In genomic region chr17:44122825-44123355, GRCh38 we compare ENCODE assay signal across 9 cellular contexts. TPM values are rescaled to one million over a fixed set of nuclear protein-coding genes. Genes with fewer than 3 reads are reported as not detected.
DNase-seq lines count a peak whose midpoint lies in the region; ATAC-seq, FAIRE-seq and TF ChIP-seq lines count a peak whose summit lies in the region.
"Had no signal": no experiment of that assay in that cellular context is flagged by ENCODE, and none has a peak within 500 bp of the region (broad histone marks: within the 10 kb centered on the region; RNA-seq: fewer than 3 reads in every experiment).

No MANE protein-coding gene starts in this region.

- in situ Hi-C loops in GM12878 (cut with MboI) (loop anchor here (25.0 kb wide), 1 partner anchor 911 kb away; the partner anchor contains the start of gene TMEM106A), transverse colon (cut with MboI; ENCODE audit: low pct_ligation_motif_present in 1 of 4, low pct_unique_long_range_greater_than_20kb in 1 of 4, low sequenced_read_pairs in 3 of 4) (no loop called here)

- H3K9ac ChIP-seq in GM12878 (ENCODE audit: control insufficient read depth, insufficient read depth, low read length), result peak overlapping the region; percentile 74

- no peak for TF ChIP-seq CTCF in BE2C (IDR thresholded peaks at IDR 0.05; ENCODE audit: low read depth, low read length)
- no peak for TF ChIP-seq CTCF in LNCaP clone FGC (IDR thresholded peaks at IDR 0.05; ENCODE audit: control insufficient read depth, extremely low read depth, insufficient read depth)
- TF ChIP-seq CTCF in GM12878 (IDR thresholded peaks at IDR 0.05 in 2 of 3, conservative IDR thresholded peaks at IDR 0.05 in 1 of 3; ENCODE audit: control insufficient read depth in 2 of 3, extremely low read depth in 1 of 3, insufficient read depth in 1 of 3, low read depth in 3 of 3, low read length in 3 of 3), result no peak
- TF ChIP-seq CTCF in transverse colon (IDR thresholded peaks at IDR 0.05), result no peak

- no peaks in the 10 kb centered on the region for H3K9me3 Mint-ChIP-seq in memory B cell

- peak overlapping the region; percentile 69 for H2AFZ ChIP-seq in GM12878 (ENCODE audit: control insufficient read depth, low read depth, low read length)

- H3K36me3 Mint-ChIP-seq in memory B cell, result peaks cover 2% of the 10 kb centered on the region

- H3K4me1 ChIP-seq in BE2C (peaks cover 16% of the 10 kb centered on the region), GM12878 (ENCODE audit: control insufficient read depth, insufficient read depth, low read length) (peaks cover 8% of the 10 kb centered on the region; the same call in 1 of the 2 replicates), transverse colon (peaks cover 14 to 31% (median 25%) of the 10 kb centered on the region in 4 donors)

- POLR2A ChIA-PET in GM12878 (lab: Charles Lee), result interaction anchor here (0.8 to 3.2 kb wide), 7 partner anchors 9 to 225 kb away, joined by 3 to 34 read pairs (median 4); partner anchors contain the start of genes LSM12 and TMUB2

- peak overlapping the region; percentile 51; the same call in 1 of the 2 replicates for H3K27ac ChIP-seq in GM12878 (ENCODE audit: control insufficient read depth, insufficient read depth)
- H3K27ac ChIP-seq in transverse colon, result peak overlapping the region; percentile 92 to 97 (median 92)

- RAD21 ChIA-PET in GM12878 (lab: Charles Lee; ENCODE audit: unreplicated experiment), result interaction anchor here (0.7 to 1.6 kb wide), 15 partner anchors 8 to 204 kb away, joined by 3 to 16 read pairs (median 4); partner anchors contain the start of gene LSM12

- peak overlapping the region; percentile 96 for H3K27ac Mint-ChIP-seq in memory B cell

- SMC1A ChIA-PET in GM12878 (lab: Charles Lee; ENCODE audit: uncharacterized antibody, unreplicated experiment), result interaction anchor here (0.7 to 2.6 kb wide), 12 partner anchors 10 to 223 kb away, joined by 3 to 9 read pairs (median 4); partner anchors contain the start of genes GRN and TMUB2

- no peak for DNase-seq in BE2C
- DNase-seq in LNCaP clone FGC (ENCODE audit: low read depth), result no peak
- no peak for DNase-seq in GM12878 (ENCODE audit: low read depth, low spot score)
- DNase-seq in memory B cell (ENCODE audit: low spot score in 2 of 2), result no peak
- DNase-seq in transverse colon, result peak; percentile 25
- DNase-seq in iPS-NIHi11 (ENCODE audit: low spot score), result no peak
- no peak for DNase-seq in GM19240 (ENCODE audit: insufficient read length, low spot score)

- peaks cover 36% of the 10 kb centered on the region for H3K4me1 Mint-ChIP-seq in memory B cell

- FAIRE-seq in GM12878 (lab: Jason Lieb, UNC), result no peak

- TF ChIP-seq POLR2A in GM12878 (IDR thresholded peaks at IDR 0.05; ENCODE audit: low read depth, low read length), result no peak
- TF ChIP-seq POLR2A in transverse colon (IDR thresholded peaks at IDR 0.05), result no peak

- H3K4me3 ChIP-seq in BE2C (ENCODE audit: low read depth, low read length) (peak overlapping the region; percentile 85), LNCaP clone FGC (ENCODE audit: low read depth, low read length) (peak overlapping the region; percentile 70), GM12878 (peak overlapping the region; percentile 95), transverse colon (peak overlapping the region; percentile 76 to 89 (median 86))

- CTCF ChIA-PET in GM12878 (lab: Yijun Ruan, JAX), result interaction anchor here (0.6 to 4.1 kb wide), 29 partner anchors 10 to 567 kb away, joined by 3 to 40 read pairs (median 5); partner anchors contain the start of genes CCDC43, G6PC3 and LSM12

- H3K79me2 ChIP-seq in GM12878 (ENCODE audit: control insufficient read depth, insufficient read depth, low read length), result peaks cover 2% of the 10 kb centered on the region

- intact Hi-C loops in GM12878 (cut with micrococcal nuclease; ENCODE audit: unreplicated experiment) (no loop called here), transverse colon (cut with DNase I; ENCODE audit: low total_unique reads) (no loop called here)

- peak overlapping the region; percentile 92 for H3K4me2 ChIP-seq in GM12878 (ENCODE audit: control insufficient read depth, insufficient read depth)

- H4K20me1 ChIP-seq in GM12878 (ENCODE audit: control insufficient read depth, insufficient read depth), result no peaks in the 10 kb centered on the region

- H3K27me3 ChIP-seq in BE2C (no peaks in the 10 kb centered on the region), GM12878 (replicated peaks in 1 of 2; ENCODE audit: control insufficient read depth in 2 of 2, insufficient read depth in 2 of 2, low read length in 1 of 2) (no peaks in the 10 kb centered on the region), transverse colon (no peaks in the 10 kb centered on the region)

- H3K9me3 ChIP-seq in BE2C (no peaks in the 10 kb centered on the region), GM12878 (replicated peaks; ENCODE audit: control insufficient read depth, insufficient read depth, low read length) (no peaks in the 10 kb centered on the region), transverse colon (no peaks in the 10 kb centered on the region)

- ATAC-seq in GM21390 (IDR thresholded peaks at IDR 0.05; ENCODE audit: unreplicated experiment) (peak; percentile 11), GM12878 (peak; percentile 6; the same call in 2 of the 3 replicates), memory B cell (ENCODE audit: low read depth) (peak; percentile 12)

- no peaks in the 10 kb centered on the region for H3K36me3 ChIP-seq in BE2C
- no peaks in the 10 kb centered on the region for H3K36me3 ChIP-seq in GM12878 (ENCODE audit: control insufficient read depth in 2 of 2, insufficient read depth in 2 of 2, low read length in 1 of 2)
- no peaks in the 10 kb centered on the region for H3K36me3 ChIP-seq in transverse colon

- 2% methylated on average over 27 of the region's 32 CpGs for WGBS in GM12878 (ENCODE audit: insufficient coverage, insufficient replicate concordance, low lambda C conversion rate, missing lambda C conversion rate)
- WGBS in transverse colon (ENCODE audit: low coverage in 1 of 2), 2 donors, result 4% methylated on average over 11 of the region's 32 CpGs; no CpG with 5 or more reads in 1 of the 2 donors

- no peak for TF ChIP-seq RAD21 in GM12878 (IDR thresholded peaks at IDR 0.05; ENCODE audit: insufficient read depth, low read depth, low read length)

- no TSS peak for BruUV-seq in GM12878 (replicated peaks; lab: Mats Ljungman, UMichigan)

- H3K27me3 Mint-ChIP-seq in memory B cell, result no peaks in the 10 kb centered on the region

- TF ChIP-seq EP300 in GM12878 (IDR thresholded peaks at IDR 0.05; ENCODE audit: borderline replicate concordance in 1 of 2, control insufficient read depth in 1 of 2, low read depth in 2 of 2, low read length in 2 of 2) (no peak), transverse colon (IDR thresholded peaks at IDR 0.05; ENCODE audit: low read depth) (no peak)

- peak overlapping the region; percentile 97 for H3K4me3 Mint-ChIP-seq in memory B cell

RNA-seq across cellular contexts. Expression of gene HDAC5, which starts 0.6 kb away (rescaled TPM):
- 179 TPM for polyA plus RNA-seq in BE2C (2012; ENCODE audit: insufficient read depth, insufficient read length, low read depth)
- 47.3 and 62.5 TPM in 2 replicates for total RNA-seq in GM12878 (2013; cell fraction: nucleolus; rRNA removed)
- 47.1 and 58.0 TPM in 2 replicates for total RNA-seq in GM12878 (2014; rRNA removed)
- total RNA-seq in GM12878 (2014; rRNA removed; fragmentation: Illumina TruSeq; extraction: Trizol), result 17.7 and 19.7 TPM in 2 replicates
- 45.1 and 49.4 TPM in 2 replicates for total RNA-seq in GM12878 (2021)
- 11.4 TPM for polyA plus RNA-seq in GM12878 (2011; ENCODE audit: low read depth)
- 12.4 and 24.7 TPM in 2 replicates for polyA plus RNA-seq in GM12878 (2011; rRNA removed)
- polyA plus RNA-seq in GM12878 (2011; cell fraction: cytosol; rRNA removed), result 36.5 and 41.2 TPM in 2 replicates
- polyA plus RNA-seq in GM12878 (2011; cell fraction: nucleus; rRNA removed), result 58.9 and 69.3 TPM in 2 replicates
- 24.2 and 26.0 TPM in 2 replicates for polyA plus RNA-seq in GM12878 (2012)
- polyA plus RNA-seq in GM12878 (2014; fragmentation: Illumina TruSeq; extraction: Trizol), result 6.6 and 19.2 TPM in 2 replicates
- 1 to 10 TPM; 1.1 to 2.0 TPM for polyA plus RNA-seq in GM12878 (2014; fragmentation: Nextera tagmentation; extraction: Ambion mirVana)
- polyA plus RNA-seq in GM12878 (2014; rRNA removed), result 38.9 and 39.3 TPM in 2 replicates
- 10 to 100 TPM; 30.0 to 34.8 TPM for polyA plus RNA-seq in GM12878 (2016; fragmentation: Nextera tagmentation; extraction: Ambion mirVana)
- polyA minus RNA-seq in GM12878 (2011; rRNA and poly(A)+ RNA removed), result 52.7 and 88.1 TPM in 2 replicates
- 29.1 and 31.3 TPM in 2 replicates for polyA minus RNA-seq in GM12878 (2011; cell fraction: cytosol; rRNA and poly(A)+ RNA removed)
- polyA minus RNA-seq in GM12878 (2011; cell fraction: nucleus; rRNA and poly(A)+ RNA removed), result 30.7 and 56.7 TPM in 2 replicates
- 100 to 1,000 TPM in 1 of 4 donors, 10 to 100 TPM in 3; 45.3 to 182 (median 70.8) TPM for total RNA-seq in transverse colon

RNA-seq across cellular contexts. Expression of gene HROB, which starts 18.8 kb away (rescaled TPM):
- polyA plus RNA-seq in BE2C (2012; ENCODE audit: insufficient read depth, insufficient read length, low read depth), result 2.1 TPM
- 14.8 and 15.0 TPM in 2 replicates for total RNA-seq in GM12878 (2013; cell fraction: nucleolus; rRNA removed)
- total RNA-seq in GM12878 (2014; rRNA removed) (9.2 and 12.4 TPM in 2 replicates), GM12878 (2014; rRNA removed; fragmentation: Illumina TruSeq; extraction: Trizol) (6.4 and 7.0 TPM in 2 replicates), GM12878 (2021) (12.3 and 14.4 TPM in 2 replicates), transverse colon (10 to 100 TPM in 2 of 4 donors, under 1 TPM in 2; 0.32 to 16.9 (median 8.5) TPM)
- 6.5 TPM for polyA plus RNA-seq in GM12878 (2011; ENCODE audit: low read depth)
- polyA plus RNA-seq in GM12878 (2011; rRNA removed) (5.9 and 9.9 TPM in 2 replicates), GM12878 (2014; fragmentation: Illumina TruSeq; extraction: Trizol) (9.4 and 9.9 TPM in 2 replicates), GM12878 (2014; fragmentation: Nextera tagmentation; extraction: Ambion mirVana) (1 to 10 TPM; 4.0 to 4.7 TPM), GM12878 (2014; rRNA removed) (10.0 and 10.1 TPM in 2 replicates), GM12878 (2016; fragmentation: Nextera tagmentation; extraction: Ambion mirVana) (10 to 100 TPM; 17.6 to 20.4 TPM)
- 16.5 and 17.3 TPM in 2 replicates for polyA plus RNA-seq in GM12878 (2011; cell fraction: cytosol; rRNA removed)
- polyA plus RNA-seq in GM12878 (2011; cell fraction: nucleus; rRNA removed), result 23.6 and 24.4 TPM in 2 replicates
- 7.1 and 8.6 TPM in 2 replicates for polyA plus RNA-seq in GM12878 (2012)
- polyA minus RNA-seq in GM12878 (2011; rRNA and poly(A)+ RNA removed), result 14.3 and 25.7 TPM in 2 replicates
- polyA minus RNA-seq in GM12878 (2011; cell fraction: cytosol; rRNA and poly(A)+ RNA removed), result 7.2 and 9.0 TPM in 2 replicates
- 6.3 and 12.2 TPM in 2 replicates for polyA minus RNA-seq in GM12878 (2011; cell fraction: nucleus; rRNA and poly(A)+ RNA removed)

RNA-seq across cellular contexts. Expression of gene ASB16, which starts 47.6 kb away (rescaled TPM):
- polyA plus RNA-seq in BE2C (2012; ENCODE audit: insufficient read depth, insufficient read length, low read depth), result 2.3 TPM
- not detected in 2 replicates for total RNA-seq in GM12878 (2013; cell fraction: nucleolus; rRNA removed)
- total RNA-seq in GM12878 (2014; rRNA removed) (not detected in 2 replicates), GM12878 (2014; rRNA removed; fragmentation: Illumina TruSeq; extraction: Trizol) (not detected in 2 replicates), GM12878 (2021) (0.19 and 0.23 TPM in 2 replicates), transverse colon (1 to 10 TPM in 2 of 4 donors, not detected in 2; 1.2 to 2.6 TPM)
- 0.56 TPM for polyA plus RNA-seq in GM12878 (2011; ENCODE audit: low read depth)
- polyA plus RNA-seq in GM12878 (2011; rRNA removed) (not detected in 2 replicates), GM12878 (2014; fragmentation: Illumina TruSeq; extraction: Trizol) (not detected in 2 replicates), GM12878 (2014; fragmentation: Nextera tagmentation; extraction: Ambion mirVana) (under 1 TPM in 1 of 2 experiments, not detected in 1; 0.07 TPM), GM12878 (2014; rRNA removed) (0.11 and 1.1 TPM in 2 replicates), GM12878 (2016; fragmentation: Nextera tagmentation; extraction: Ambion mirVana) (under 1 TPM; 0.44 to 0.56 TPM)
- polyA plus RNA-seq in GM12878 (2011; cell fraction: cytosol; rRNA removed), result 0.06 TPM in 1 of 2 replicates, not detected in the other
- polyA plus RNA-seq in GM12878 (2011; cell fraction: nucleus; rRNA removed), result 0.25 and 0.41 TPM in 2 replicates
- 0.90 and 1.5 TPM in 2 replicates for polyA plus RNA-seq in GM12878 (2012)
- not detected in 2 replicates for polyA minus RNA-seq in GM12878 (2011; rRNA and poly(A)+ RNA removed)
- polyA minus RNA-seq in GM12878 (2011; cell fraction: cytosol; rRNA and poly(A)+ RNA removed), result not detected in 2 replicates
- polyA minus RNA-seq in GM12878 (2011; cell fraction: nucleus; rRNA and poly(A)+ RNA removed), result 0.29 TPM in 1 of 2 replicates, not detected in the other
- total RNA-seq: lung microvascular endothelial cell had no signal

RNA-seq across cellular contexts. Expression of gene G6PC3, which starts 52.4 kb away (rescaled TPM):
- 92.3 TPM for polyA plus RNA-seq in BE2C (2012; ENCODE audit: insufficient read depth, insufficient read length, low read depth)
- 30.8 and 38.5 TPM in 2 replicates for total RNA-seq in GM12878 (2013; cell fraction: nucleolus; rRNA removed)
- 35.8 and 36.8 TPM in 2 replicates for total RNA-seq in GM12878 (2014; rRNA removed)
- 19.8 and 20.8 TPM in 2 replicates for total RNA-seq in GM12878 (2014; rRNA removed; fragmentation: Illumina TruSeq; extraction: Trizol)
- 49.9 and 51.8 TPM in 2 replicates for total RNA-seq in GM12878 (2021)
- 16.4 TPM for polyA plus RNA-seq in GM12878 (2011; ENCODE audit: low read depth)
- polyA plus RNA-seq in GM12878 (2011; rRNA removed), result 13.3 and 24.5 TPM in 2 replicates
- polyA plus RNA-seq in GM12878 (2011; cell fraction: cytosol; rRNA removed), result 48.6 and 72.9 TPM in 2 replicates
- polyA plus RNA-seq in GM12878 (2011; cell fraction: nucleus; rRNA removed), result 22.6 and 24.8 TPM in 2 replicates
- 35.0 and 49.7 TPM in 2 replicates for polyA plus RNA-seq in GM12878 (2012)
- 20.7 and 49.2 TPM in 2 replicates for polyA plus RNA-seq in GM12878 (2014; fragmentation: Illumina TruSeq; extraction: Trizol)
- polyA plus RNA-seq in GM12878 (2014; fragmentation: Nextera tagmentation; extraction: Ambion mirVana), result 10 to 100 TPM; 13.0 to 18.2 TPM
- 69.1 and 71.7 TPM in 2 replicates for polyA plus RNA-seq in GM12878 (2014; rRNA removed)
- 10 to 100 TPM; 81.6 to 93.7 TPM for polyA plus RNA-seq in GM12878 (2016; fragmentation: Nextera tagmentation; extraction: Ambion mirVana)
- polyA minus RNA-seq in GM12878 (2011; rRNA and poly(A)+ RNA removed), result 29.5 and 57.0 TPM in 2 replicates
- 11.4 and 16.8 TPM in 2 replicates for polyA minus RNA-seq in GM12878 (2011; cell fraction: cytosol; rRNA and poly(A)+ RNA removed)
- polyA minus RNA-seq in GM12878 (2011; cell fraction: nucleus; rRNA and poly(A)+ RNA removed), result 18.3 and 33.5 TPM in 2 replicates
- 10 to 100 TPM in 3 of 4 donors, 1 to 10 TPM in 1; 5.2 to 35.6 (median 18.5) TPM for total RNA-seq in transverse colon

RNA-seq across cellular contexts. Expression of gene LSM12, which starts 56.4 kb away (rescaled TPM):
- 48.8 TPM for polyA plus RNA-seq in BE2C (2012; ENCODE audit: insufficient read depth, insufficient read length, low read depth)
- total RNA-seq in GM12878 (2013; cell fraction: nucleolus; rRNA removed), result 15.5 and 19.4 TPM in 2 replicates
- total RNA-seq in GM12878 (2014; rRNA removed) (56.3 and 60.9 TPM in 2 replicates), GM12878 (2014; rRNA removed; fragmentation: Illumina TruSeq; extraction: Trizol) (61.4 and 66.1 TPM in 2 replicates), GM12878 (2021) (74.0 and 75.6 TPM in 2 replicates), transverse colon (10 to 100 TPM in 3 of 4 donors, 1 to 10 TPM in 1; 5.4 to 29.2 (median 22.9) TPM)
- polyA plus RNA-seq in GM12878 (2011; ENCODE audit: low read depth), result 30.4 TPM
- polyA plus RNA-seq in GM12878 (2011; rRNA removed) (63.5 and 66.5 TPM in 2 replicates), GM12878 (2014; fragmentation: Illumina TruSeq; extraction: Trizol) (87.8 and 94.6 TPM in 2 replicates), GM12878 (2014; fragmentation: Nextera tagmentation; extraction: Ambion mirVana) (100 to 1,000 TPM in 1 of 2 experiments, 10 to 100 TPM in 1; 51.1 to 206 TPM), GM12878 (2014; rRNA removed) (50.6 and 57.3 TPM in 2 replicates), GM12878 (2016; fragmentation: Nextera tagmentation; extraction: Ambion mirVana) (100 to 1,000 TPM; 131 to 132 TPM)
- 56.2 and 57.3 TPM in 2 replicates for polyA plus RNA-seq in GM12878 (2011; cell fraction: cytosol; rRNA removed)
- polyA plus RNA-seq in GM12878 (2011; cell fraction: nucleus; rRNA removed), result 21.2 and 23.1 TPM in 2 replicates
- 36.7 and 44.6 TPM in 2 replicates for polyA plus RNA-seq in GM12878 (2012)
- polyA minus RNA-seq in GM12878 (2011; rRNA and poly(A)+ RNA removed), result 75.6 and 90.0 TPM in 2 replicates
- polyA minus RNA-seq in GM12878 (2011; cell fraction: cytosol; rRNA and poly(A)+ RNA removed), result 29.1 and 33.5 TPM in 2 replicates
- polyA minus RNA-seq in GM12878 (2011; cell fraction: nucleus; rRNA and poly(A)+ RNA removed), result 9.8 and 16.6 TPM in 2 replicates
